In genomic region chr11:116840746-116841296, GRCh38 we compare ENCODE assay signal across 19 cellular contexts. TPM values are rescaled to one million over a fixed set of nuclear protein-coding genes. Genes with fewer than 3 reads are reported as not detected.
"Had no signal": no experiment of that assay in that cellular context is flagged by ENCODE, and none has a peak within 500 bp of the region (broad histone marks: within the 10 kb centered on the region; RNA-seq: fewer than 3 reads in every experiment).

No MANE protein-coding gene starts in this region.

- DNase-seq: activated CD4-positive, alpha-beta T cell treated with anti-CD3 and anti-CD28 coated beads for 36 hours; activated CD8-positive, alpha-beta memory T cell treated with anti-CD3 and anti-CD28 coated beads, Interleukin-2, amount 50 U/mL, for 4 hours; activated CD8-positive, alpha-beta T cell treated with anti-CD3 and anti-CD28 coated beads for 36 hours; activated naive CD4-positive, alpha-beta T cell treated with Interleukin-2 at 50 U/mL for 16 hours; adrenal gland; effector memory CD8-positive, alpha-beta T cell; left ventricle myocardium superior; stimulated activated CD4-positive, alpha-beta T cell treated with anti-CD3 and anti-CD28 coated beads, Interleukin-12 subunit alpha, Interleukin-12 subunit beta, amount 100 ng/mL, for 4 hours; stomach; T-helper 9 cell; thyroid gland had no signal

- H3K9me3 Mint-ChIP-seq: activated CD8-positive, alpha-beta T cell treated with anti-CD3 and anti-CD28 coated beads for 36 hours; activated T-helper 1 cell treated with anti-CD3 and anti-CD28 coated beads, Interleukin-12 subunit alpha, Interleukin-12 subunit beta, Interleukin-2, Interleukin-4 antibody, amounts not matched to agents 30 ng/mL and 10 ng/mL and 1 ng/mL, durations not matched to agents 14 hours and 24 hours and 36 hours; central memory CD8-positive, alpha-beta T cell; effector memory CD8-positive, alpha-beta T cell had no signal

- H3K27ac ChIP-seq: adrenal gland, epithelial cell of prostate, gastroesophageal sphincter, right atrium auricular region, stomach, thyroid gland had no signal

- H3K9me3 ChIP-seq: adrenal gland, gastroesophageal sphincter, right atrium auricular region, stomach, thyroid gland had no signal

- H3K4me3 Mint-ChIP-seq: activated CD4-positive, alpha-beta T cell treated with anti-CD3 and anti-CD28 coated beads for 36 hours; activated CD8-positive, alpha-beta T cell treated with anti-CD3 and anti-CD28 coated beads for 36 hours; activated T-helper 1 cell treated with anti-CD3 and anti-CD28 coated beads, Interleukin-12 subunit alpha, Interleukin-12 subunit beta, Interleukin-2, Interleukin-4 antibody, amounts not matched to agents 30 ng/mL and 10 ng/mL and 1 ng/mL, durations not matched to agents 14 hours and 24 hours and 36 hours; central memory CD8-positive, alpha-beta T cell; effector memory CD8-positive, alpha-beta T cell had no signal

- ATAC-seq: activated CD4-positive, alpha-beta T cell treated with anti-CD3 and anti-CD28 coated beads for 36 hours; activated CD8-positive, alpha-beta T cell treated with anti-CD3 and anti-CD28 coated beads for 36 hours; effector memory CD8-positive, alpha-beta T cell; gastroesophageal sphincter; left ventricle myocardium superior had no signal

- H3K27me3 ChIP-seq: adrenal gland, gastroesophageal sphincter, right atrium auricular region, stomach, thyroid gland had no signal

- H3K27ac Mint-ChIP-seq: activated CD8-positive, alpha-beta T cell treated with anti-CD3 and anti-CD28 coated beads for 36 hours; activated T-helper 1 cell treated with anti-CD3 and anti-CD28 coated beads, Interleukin-12 subunit alpha, Interleukin-12 subunit beta, Interleukin-2, Interleukin-4 antibody, amounts not matched to agents 30 ng/mL and 10 ng/mL and 1 ng/mL, durations not matched to agents 14 hours and 24 hours and 36 hours had no signal

- H3K27me3 Mint-ChIP-seq: activated CD4-positive, alpha-beta T cell treated with anti-CD3 and anti-CD28 coated beads for 36 hours; activated CD8-positive, alpha-beta T cell treated with anti-CD3 and anti-CD28 coated beads for 36 hours; central memory CD8-positive, alpha-beta T cell; effector memory CD8-positive, alpha-beta T cell had no signal

- FAIRE-seq: keratinocyte, urothelium cell line had no signal

- H3K4me3 ChIP-seq: adrenal gland, gastroesophageal sphincter, right atrium auricular region, stomach, thyroid gland had no signal

RNA-seq across cellular contexts. Expression of gene APOA1, which starts 3.4 kb away (rescaled TPM):
- total RNA-seq: activated CD4-positive, alpha-beta T cell treated with anti-CD3 and anti-CD28 coated beads for 36 hours; activated CD8-positive, alpha-beta T cell treated with anti-CD3 and anti-CD28 coated beads for 36 hours; activated T-helper 1 cell treated with anti-CD3 and anti-CD28 coated beads, Interleukin-12 subunit alpha, Interleukin-12 subunit beta, Interleukin-2, Interleukin-4 antibody, amounts not matched to agents 30 ng/mL and 10 ng/mL and 1 ng/mL, durations not matched to agents 14 hours and 24 hours and 36 hours had no signal
- polyA plus RNA-seq: keratinocyte had no signal

RNA-seq across cellular contexts. Expression of gene APOC3, which starts 11.1 kb away (rescaled TPM):
- total RNA-seq: activated CD4-positive, alpha-beta T cell treated with anti-CD3 and anti-CD28 coated beads for 36 hours; activated CD8-positive, alpha-beta T cell treated with anti-CD3 and anti-CD28 coated beads for 36 hours; activated T-helper 1 cell treated with anti-CD3 and anti-CD28 coated beads, Interleukin-12 subunit alpha, Interleukin-12 subunit beta, Interleukin-2, Interleukin-4 antibody, amounts not matched to agents 30 ng/mL and 10 ng/mL and 1 ng/mL, durations not matched to agents 14 hours and 24 hours and 36 hours; left ventricle myocardium superior; right atrium auricular region; thyroid gland had no signal
- polyA plus RNA-seq: keratinocyte, stomach had no signal

RNA-seq across cellular contexts. Expression of gene APOA4, which starts 17.7 kb away (rescaled TPM):
- total RNA-seq: activated CD4-positive, alpha-beta T cell treated with anti-CD3 and anti-CD28 coated beads for 36 hours; activated CD8-positive, alpha-beta T cell treated with anti-CD3 and anti-CD28 coated beads for 36 hours; activated T-helper 1 cell treated with anti-CD3 and anti-CD28 coated beads, Interleukin-12 subunit alpha, Interleukin-12 subunit beta, Interleukin-2, Interleukin-4 antibody, amounts not matched to agents 30 ng/mL and 10 ng/mL and 1 ng/mL, durations not matched to agents 14 hours and 24 hours and 36 hours; adrenal gland; left ventricle myocardium superior; right atrium auricular region; thyroid gland had no signal
- polyA plus RNA-seq: keratinocyte had no signal

RNA-seq across cellular contexts. Expression of gene APOA5, which starts 49.1 kb away (rescaled TPM):
- total RNA-seq: activated CD4-positive, alpha-beta T cell treated with anti-CD3 and anti-CD28 coated beads for 36 hours; activated CD8-positive, alpha-beta T cell treated with anti-CD3 and anti-CD28 coated beads for 36 hours; activated T-helper 1 cell treated with anti-CD3 and anti-CD28 coated beads, Interleukin-12 subunit alpha, Interleukin-12 subunit beta, Interleukin-2, Interleukin-4 antibody, amounts not matched to agents 30 ng/mL and 10 ng/mL and 1 ng/mL, durations not matched to agents 14 hours and 24 hours and 36 hours; gastroesophageal sphincter; left ventricle myocardium superior; mesenteric fat pad; right atrium auricular region; stomach; thyroid gland had no signal
- polyA plus RNA-seq: adrenal gland, keratinocyte, stomach had no signal
